In genomic region chr2:112121682-112122254, GRCh38 we compare ENCODE assay signal across 8 cellular contexts. TPM values are rescaled to one million over a fixed set of nuclear protein-coding genes. Genes with fewer than 3 reads are reported as not detected.
DNase-seq lines count a peak whose midpoint lies in the region; ATAC-seq and TF ChIP-seq lines count a peak whose summit lies in the region.

No MANE protein-coding gene starts in this region.

- H3K79me2 ChIP-seq in hepatocyte, result no peaks in the 10 kb centered on the region

- CTCF ChIA-PET in GM10248 (lab: Yijun Ruan, JAX), result interaction anchor here (0.8 to 2.3 kb wide), 12 partner anchors 9 to 138 kb away, joined by 3 to 11 read pairs (median 3); partner anchors contain the start of gene FBLN7

- no peaks in the 10 kb centered on the region for H3K9me3 ChIP-seq in hepatocyte (ENCODE audit: low read depth)

- H3K4me1 ChIP-seq in hepatocyte (ENCODE audit: insufficient read depth), result no peaks in the 10 kb centered on the region

- no peak overlapping the region for H3K4me2 ChIP-seq in hepatocyte

- H3K27ac ChIP-seq in hepatocyte, result no peak overlapping the region

- H3K4me3 ChIP-seq in hepatocyte, result no peak overlapping the region

- peak; percentile 64 for TF ChIP-seq CTCF in AG09319 (IDR thresholded peaks at IDR 0.05; ENCODE audit: low read depth, low read length)
- TF ChIP-seq CTCF in GM10248 (IDR thresholded peaks at IDR 0.05; ENCODE audit: control extremely low read depth, extremely low read depth, low read depth, missing control alignments), result peak; percentile 49
- peak; percentile 75 for TF ChIP-seq CTCF in hepatocyte (IDR thresholded peaks at IDR 0.05; ENCODE audit: poor library complexity)

- POLR2A ChIA-PET in GM10248 (lab: Yijun Ruan, JAX), result no interaction called here

- no peak overlapping the region for H2AFZ ChIP-seq in hepatocyte

- no peaks in the 10 kb centered on the region for H4K20me1 ChIP-seq in hepatocyte (ENCODE audit: insufficient read depth, poor library complexity, severe bottlenecking)

- ATAC-seq in GM21576 (IDR thresholded peaks at IDR 0.05; ENCODE audit: unreplicated experiment), result no peak

- no peaks in the 10 kb centered on the region for H3K9me2 ChIP-seq in hepatocyte (replicated peaks; ENCODE audit: insufficient read depth)

- intact Hi-C loops in posterior vena cava (cut with DNase I), result no loop called here

- H3K27me3 ChIP-seq in hepatocyte, result no peaks in the 10 kb centered on the region

- DNase-seq in AG09319 (ENCODE audit: extremely low read depth, low read depth) (peak; percentile 24), GM10248 (ENCODE audit: extremely low spot score) (no peak), NCI-H345 treated with DMSO at 0.1 percent for 48 hours (lab: John Stamatoyannopoulos, UW; ENCODE audit: unreplicated experiment) (peak; percentile 8), hepatocyte (ENCODE audit: low spot score) (peak; percentile 60), posterior vena cava (ENCODE audit: low spot score) (no peak)
- DNase-seq in activated gamma-delta T cell treated with anti-CD3 and anti-CD28 coated beads, Interleukin-2, amount 50 U/mL, for 16 hours (ENCODE audit: low read depth), result peak; percentile 18
- peak; percentile 25 for DNase-seq in stimulated activated CD8-positive, alpha-beta memory T cell treated with anti-CD3 and anti-CD28 coated beads, Interleukin-12 subunit alpha, Interleukin-12 subunit beta, amount 100 ng/mL, for 1 hour (ENCODE audit: low read depth)

- H3K36me3 ChIP-seq in hepatocyte (replicated peaks; ENCODE audit: insufficient read depth, low read depth), result no peaks in the 10 kb centered on the region

RNA-seq across cellular contexts. Expression of gene FBLN7, which starts 16.4 kb away (rescaled TPM):
- 1.1 and 1.6 TPM in 2 replicates for total RNA-seq in hepatocyte
- polyA plus RNA-seq in hepatocyte, result 1.5 and 1.7 TPM in 2 replicates
- 10 to 100 TPM; 14.6 to 15.4 TPM for total RNA-seq in posterior vena cava

Comparison
In these comparisons a context has a peak if more than half of its experiments do, and no peak if none do; other contexts are left out.
1. DNase-seq: peak in AG09319 (single experiment), NCI-H345 treated with DMSO at 0.1 percent for 48 hours (single experiment), activated gamma-delta T cell treated with anti-CD3 and anti-CD28 coated beads, Interleukin-2, amount 50 U/mL, for 16 hours (single experiment), hepatocyte (single experiment) and stimulated activated CD8-positive, alpha-beta memory T cell treated with anti-CD3 and anti-CD28 coated beads, Interleukin-12 subunit alpha, Interleukin-12 subunit beta, amount 100 ng/mL, for 1 hour (single experiment); none in GM10248 (single experiment) and posterior vena cava (single experiment).
2. Peak in every context shown above with its lines, with median percentiles within 50 percentile points of each other: CTCF ChIP-seq.